14 cellular contexts compared by ENCODE assay signal in the genomic region with DNA sequence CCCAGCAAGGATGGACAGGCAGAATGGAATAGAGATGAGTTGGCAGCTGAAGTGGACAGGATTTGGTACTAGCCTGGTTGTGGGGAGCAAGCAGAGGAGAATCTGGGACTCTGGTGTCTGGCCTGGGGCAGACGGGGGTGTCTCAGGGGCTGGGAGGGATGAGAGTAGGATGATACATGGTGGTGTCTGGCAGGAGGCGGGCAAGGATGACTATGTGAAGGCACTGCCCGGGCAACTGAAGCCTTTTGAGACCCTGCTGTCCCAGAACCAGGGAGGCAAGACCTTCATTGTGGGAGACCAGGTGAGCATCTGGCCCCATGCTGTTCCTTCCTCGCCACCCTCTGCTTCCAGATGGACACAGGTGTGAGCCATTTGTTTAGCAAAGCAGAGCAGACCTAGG. TPM values are rescaled to one million over a fixed set of nuclear protein-coding genes. Genes with fewer than 3 reads are reported as not detected.
DNase-seq lines count a peak whose midpoint lies in the region; TF ChIP-seq lines count a peak whose summit lies in the region.
"Had no signal": no experiment of that assay in that cellular context is flagged by ENCODE, and none has a peak within 500 bp of the region (broad histone marks: within the 10 kb centered on the region; RNA-seq: fewer than 3 reads in every experiment).

No MANE protein-coding gene starts in this region.

- no peaks in the 10 kb centered on the region for H3K9me3 Mint-ChIP-seq in CD4-positive, alpha-beta memory T cell
- H3K9me3 Mint-ChIP-seq in brain (no peaks in the 10 kb centered on the region), nephron progenitor cell (peaks cover 3% of the 10 kb centered on the region)

- H3K9me2 ChIP-seq in Karpas-422 (replicated peaks; ENCODE audit: insufficient read depth, low read length) (no peaks in the 10 kb centered on the region), SK-N-SH (no peaks in the 10 kb centered on the region)

- peak overlapping the region; percentile 25 to 85 (median 73) for H3K27ac Mint-ChIP-seq in CD4-positive, alpha-beta memory T cell
- peak overlapping the region in 4 of 5 experiments; percentile 29 to 84 (median 76) for H3K27ac Mint-ChIP-seq in brain
- peak overlapping the region; percentile 88 for H3K27ac Mint-ChIP-seq in nephron progenitor cell

- TF ChIP-seq RAD21 in SK-N-SH (IDR thresholded peaks at IDR 0.05; ENCODE audit: low read length) = no peak

- peaks cover 0 to 2% of the 10 kb centered on the region in 2 donors for H3K36me3 Mint-ChIP-seq in CD4-positive, alpha-beta memory T cell
- H3K36me3 Mint-ChIP-seq in brain = peaks cover 37% of the 10 kb centered on the region
- peaks cover 55% of the 10 kb centered on the region for H3K36me3 Mint-ChIP-seq in nephron progenitor cell (ENCODE audit: low read depth)

- no peak overlapping the region for H3K4me2 ChIP-seq in Karpas-422 (ENCODE audit: low read depth, low read length, poor library complexity, severe bottlenecking)
- H3K4me2 ChIP-seq in SK-N-SH = no peak overlapping the region

- peak overlapping the region in 5 of 8 donors; percentile 1 to 59 (median 36) for H3K4me3 Mint-ChIP-seq in CD4-positive, alpha-beta memory T cell
- peak overlapping the region in 4 of 5 experiments; percentile 63 to 90 (median 83) for H3K4me3 Mint-ChIP-seq in brain
- peak overlapping the region; percentile 96 for H3K4me3 Mint-ChIP-seq in nephron progenitor cell

- CTCF ChIA-PET in CD4-positive, alpha-beta memory T cell (lab: Charles Lee; ENCODE audit: partially characterized antibody) = no interaction called here
- CTCF ChIA-PET in SK-N-SH (lab: Yijun Ruan, JAX) (interaction anchor here (3.7 to 5.8 kb wide), 2 partner anchors 14 to 29 kb away, joined by 24 to 43 read pairs; no protein-coding TSS in a partner anchor), HEK293T (lab: Yijun Ruan, JAX) (interaction anchor here (1.0 to 1.3 kb wide), 2 partner anchors 9 to 43 kb away, joined by 3 read pairs; a partner anchor contains a TSS)

- WGBS in SK-N-SH (ENCODE audit: low lambda C conversion rate) = 75% methylated on average over 2 of the region's 4 CpGs

- peaks cover 13 to 33% (median 22%) of the 10 kb centered on the region in 4 donors for H3K4me1 Mint-ChIP-seq in CD4-positive, alpha-beta memory T cell
- H3K4me1 Mint-ChIP-seq in brain = peaks cover 42% of the 10 kb centered on the region
- H3K4me1 Mint-ChIP-seq in nephron progenitor cell = peaks cover 50% of the 10 kb centered on the region

- TF ChIP-seq EP300 in SK-N-SH (IDR thresholded peaks at IDR 0.05; ENCODE audit: borderline replicate concordance in 1 of 2, low read depth in 1 of 2, low read length in 1 of 2) = no peak

- no peak overlapping the region for H3K27ac ChIP-seq in CD4-positive, alpha-beta memory T cell (ENCODE audit: low read depth, low read length)
- H3K27ac ChIP-seq in Karpas-422 (ENCODE audit: low read length) (no peak overlapping the region), SK-N-SH (ENCODE audit: low read depth in 2 of 2, low read length in 1 of 2) (no peak overlapping the region)
- H3K27ac ChIP-seq: cardiac muscle cell had no signal

- H3K27me3 ChIP-seq in CD4-positive, alpha-beta memory T cell (ENCODE audit: insufficient read depth, low read length) = no peaks in the 10 kb centered on the region
- H3K27me3 ChIP-seq in Karpas-422 (ENCODE audit: low read length) = no peaks in the 10 kb centered on the region
- no peaks in the 10 kb centered on the region for H3K27me3 ChIP-seq in SK-N-SH (ENCODE audit: insufficient read depth)
- H3K27me3 ChIP-seq: cardiac muscle cell, transverse colon had no signal

- H4K20me1 ChIP-seq in Karpas-422 (ENCODE audit: insufficient read depth, low read depth, low read length) (peaks cover 15% of the 10 kb centered on the region), SK-N-SH (ENCODE audit: insufficient read depth) (peaks cover 20% of the 10 kb centered on the region)

- H2AFZ ChIP-seq in Karpas-422 (ENCODE audit: low read length) = no peak overlapping the region
- no peak overlapping the region for H2AFZ ChIP-seq in SK-N-SH (ENCODE audit: low read depth)

- H3F3A ChIP-seq in SK-N-SH (replicated peaks; ENCODE audit: insufficient read depth) = peaks cover 16% of the 10 kb centered on the region

- peaks cover 10% of the 10 kb centered on the region for H3K4me1 ChIP-seq in CD4-positive, alpha-beta memory T cell (ENCODE audit: insufficient read depth, low read length)
- H3K4me1 ChIP-seq in Karpas-422 (ENCODE audit: low read length) (peaks cover 54% of the 10 kb centered on the region), SK-N-SH (ENCODE audit: control insufficient read depth in 1 of 2, insufficient read depth in 2 of 2, low read depth in 1 of 2, low read length in 1 of 2) (peaks cover 10 to 14% of the 10 kb centered on the region in 2 experiments; a peak in 3 of 4 replicates)

- DNase-seq in CD4-positive, alpha-beta memory T cell = no peak
- DNase-seq in Karpas-422 (no peak), nephron progenitor cell (no peak), SK-N-SH (no peak), NCI-H2029 treated with DMSO at 0.1 percent for 48 hours (lab: John Stamatoyannopoulos, UW) (no peak), HEK293T (ENCODE audit: extremely low spot score) (no peak), iPS-NIHi7 (ENCODE audit: extremely low spot score) (no peak)
- DNase-seq: left ventricle myocardium inferior, NCI-H1417 treated with DMSO at 0.1 percent for 48 hours, transverse colon had no signal

- H3K27me3 Mint-ChIP-seq in CD4-positive, alpha-beta memory T cell = no peaks in the 10 kb centered on the region
- H3K27me3 Mint-ChIP-seq in brain (peaks cover 26% of the 10 kb centered on the region), nephron progenitor cell (ENCODE audit: low read depth, poor library complexity) (peaks cover 31% of the 10 kb centered on the region)

- POLR2A ChIA-PET in CD4-positive, alpha-beta memory T cell (lab: Charles Lee; ENCODE audit: partially characterized antibody) = interaction anchor here (1.2 kb wide), 1 partner anchor 102 kb away, joined by 3 read pairs; no protein-coding TSS in a partner anchor
- POLR2A ChIA-PET in SK-N-SH (lab: Yijun Ruan, JAX) (no interaction called here), HEK293T (lab: Yijun Ruan, JAX) (no interaction called here)

- H3K9ac ChIP-seq in Karpas-422 (ENCODE audit: low read length) = no peak overlapping the region
- no peak overlapping the region for H3K9ac ChIP-seq in SK-N-SH

- no peaks in the 10 kb centered on the region for H3K36me3 ChIP-seq in CD4-positive, alpha-beta memory T cell (ENCODE audit: insufficient read depth, low read length)
- H3K36me3 ChIP-seq in Karpas-422 (ENCODE audit: insufficient read depth, low read length) = peaks cover 32% of the 10 kb centered on the region
- peaks cover 13 to 24% of the 10 kb centered on the region in 2 experiments for H3K36me3 ChIP-seq in SK-N-SH (replicated peaks in 1 of 2; ENCODE audit: control insufficient read depth in 1 of 2, insufficient read depth in 2 of 2, low read length in 1 of 2)
- H3K36me3 ChIP-seq: cardiac muscle cell, transverse colon had no signal

- TF ChIP-seq CTCF in brain (conservative IDR thresholded peaks at IDR 0.05) = no peak
- no peak for TF ChIP-seq CTCF in nephron progenitor cell (IDR thresholded peaks at IDR 0.05)
- no peak for TF ChIP-seq CTCF in SK-N-SH (IDR thresholded peaks at IDR 0.05)

- H3K79me2 ChIP-seq in Karpas-422 (ENCODE audit: low read length) (peaks cover 10% of the 10 kb centered on the region), SK-N-SH (ENCODE audit: insufficient read depth) (peaks cover 27% of the 10 kb centered on the region)

- H3K9me3 ChIP-seq in CD4-positive, alpha-beta memory T cell (ENCODE audit: control insufficient read depth in 1 of 2, low read length in 2 of 2) = no peaks in the 10 kb centered on the region
- H3K9me3 ChIP-seq in Karpas-422 (ENCODE audit: low read length) = no peaks in the 10 kb centered on the region
- no peaks in the 10 kb centered on the region for H3K9me3 ChIP-seq in SK-N-SH
- H3K9me3 ChIP-seq: left ventricle myocardium inferior, transverse colon had no signal

- no peak overlapping the region for H3K4me3 ChIP-seq in CD4-positive, alpha-beta memory T cell (ENCODE audit: low read length in 2 of 2)
- H3K4me3 ChIP-seq in Karpas-422 (ENCODE audit: low read length) (0 out of 2 replicates have a peak overlapping the region, but pooled peaks have one; percentile 94), SK-N-SH (ENCODE audit: low read depth in 2 of 2, low read length in 1 of 2) (no peak overlapping the region)
- H3K4me3 ChIP-seq: cardiac muscle cell, left ventricle myocardium inferior, transverse colon had no signal

- intact Hi-C loops in CD4-positive, alpha-beta memory T cell (cut with micrococcal nuclease) = no loop called here

RNA-seq across cellular contexts. Expression of a gene that starts 2.3 kb away (rescaled TPM):
- 100 to 1,000 TPM; 134 to 143 TPM for total RNA-seq in CD4-positive, alpha-beta memory T cell
- 100 to 1,000 TPM; 236 to 245 TPM for polyA plus RNA-seq in CD4-positive, alpha-beta memory T cell
- total RNA-seq in Karpas-422 (2014; rRNA removed; shearing (Covaris generic); ENCODE audit: low replicate concordance) = 1,085 and 1,200 TPM in 2 replicates
- polyA plus RNA-seq in brain (ENCODE audit: insufficient read depth, low read depth, low replicate concordance) (752 TPM), SK-N-SH (2012; rRNA removed) (488 and 745 TPM in 2 replicates)
- polyA plus RNA-seq in SK-N-SH (2012; cell fraction: cytosol; rRNA removed) = 313 and 440 TPM in 2 replicates
- 348 and 460 TPM in 2 replicates for polyA plus RNA-seq in SK-N-SH (2012; cell fraction: nucleus; rRNA removed)

RNA-seq across cellular contexts. Expression of a gene that starts 20.8 kb away (rescaled TPM):
- 100 to 1,000 TPM; 204 to 212 TPM for total RNA-seq in CD4-positive, alpha-beta memory T cell
- 100 to 1,000 TPM; 124 to 133 TPM for polyA plus RNA-seq in CD4-positive, alpha-beta memory T cell
- 145 and 304 TPM in 2 replicates for total RNA-seq in Karpas-422 (2014; rRNA removed; shearing (Covaris generic); ENCODE audit: low replicate concordance)
- polyA plus RNA-seq in brain (ENCODE audit: insufficient read depth, low read depth, low replicate concordance) = 237 TPM
- 220 and 278 TPM in 2 replicates for polyA plus RNA-seq in SK-N-SH (2012; rRNA removed)
- 107 and 138 TPM in 2 replicates for polyA plus RNA-seq in SK-N-SH (2012; cell fraction: cytosol; rRNA removed)
- polyA plus RNA-seq in SK-N-SH (2012; cell fraction: nucleus; rRNA removed) = 658 and 815 TPM in 2 replicates

RNA-seq across cellular contexts. Expression of a gene that starts 43.8 kb away (rescaled TPM):
- total RNA-seq in CD4-positive, alpha-beta memory T cell = 1 to 10 TPM; 3.1 to 4.3 TPM
- 1 to 10 TPM; 2.0 to 4.5 TPM for polyA plus RNA-seq in CD4-positive, alpha-beta memory T cell
- 10.4 and 35.4 TPM in 2 replicates for total RNA-seq in Karpas-422 (2014; rRNA removed; shearing (Covaris generic); ENCODE audit: low replicate concordance)
- polyA plus RNA-seq in brain (ENCODE audit: insufficient read depth, low read depth, low replicate concordance) (5.2 TPM), SK-N-SH (2012; rRNA removed) (2.2 and 2.7 TPM in 2 replicates)
- 1.7 and 2.3 TPM in 2 replicates for polyA plus RNA-seq in SK-N-SH (2012; cell fraction: cytosol; rRNA removed)
- 10.3 and 23.0 TPM in 2 replicates for polyA plus RNA-seq in SK-N-SH (2012; cell fraction: nucleus; rRNA removed)

RNA-seq across cellular contexts. Expression of a gene that starts 53.7 kb away (rescaled TPM):
- total RNA-seq in CD4-positive, alpha-beta memory T cell = not detected
- not detected for polyA plus RNA-seq in CD4-positive, alpha-beta memory T cell
- not detected in 2 replicates for total RNA-seq in Karpas-422 (2014; rRNA removed; shearing (Covaris generic); ENCODE audit: low replicate concordance)
- polyA plus RNA-seq in brain (ENCODE audit: insufficient read depth, low read depth, low replicate concordance) (not detected), SK-N-SH (2012; rRNA removed) (not detected in 2 replicates)
- not detected in 2 replicates for polyA plus RNA-seq in SK-N-SH (2012; cell fraction: cytosol; rRNA removed)
- not detected in 2 replicates for polyA plus RNA-seq in SK-N-SH (2012; cell fraction: nucleus; rRNA removed)
- total RNA-seq: cardiac muscle cell, fibroblast of villous mesenchyme, pulmonary artery endothelial cell had no signal

Comparison
In these comparisons a context has a peak if more than half of its experiments do, and no peak if none do; other contexts are left out.
1. H3K4me3 Mint-ChIP-seq: peak in every context shown above with its lines; median percentile 96 in nephron progenitor cell; 83 in brain; 36 in CD4-positive, alpha-beta memory T cell.